ENCODE assay signal across 17 cellular contexts in the genomic region with DNA sequence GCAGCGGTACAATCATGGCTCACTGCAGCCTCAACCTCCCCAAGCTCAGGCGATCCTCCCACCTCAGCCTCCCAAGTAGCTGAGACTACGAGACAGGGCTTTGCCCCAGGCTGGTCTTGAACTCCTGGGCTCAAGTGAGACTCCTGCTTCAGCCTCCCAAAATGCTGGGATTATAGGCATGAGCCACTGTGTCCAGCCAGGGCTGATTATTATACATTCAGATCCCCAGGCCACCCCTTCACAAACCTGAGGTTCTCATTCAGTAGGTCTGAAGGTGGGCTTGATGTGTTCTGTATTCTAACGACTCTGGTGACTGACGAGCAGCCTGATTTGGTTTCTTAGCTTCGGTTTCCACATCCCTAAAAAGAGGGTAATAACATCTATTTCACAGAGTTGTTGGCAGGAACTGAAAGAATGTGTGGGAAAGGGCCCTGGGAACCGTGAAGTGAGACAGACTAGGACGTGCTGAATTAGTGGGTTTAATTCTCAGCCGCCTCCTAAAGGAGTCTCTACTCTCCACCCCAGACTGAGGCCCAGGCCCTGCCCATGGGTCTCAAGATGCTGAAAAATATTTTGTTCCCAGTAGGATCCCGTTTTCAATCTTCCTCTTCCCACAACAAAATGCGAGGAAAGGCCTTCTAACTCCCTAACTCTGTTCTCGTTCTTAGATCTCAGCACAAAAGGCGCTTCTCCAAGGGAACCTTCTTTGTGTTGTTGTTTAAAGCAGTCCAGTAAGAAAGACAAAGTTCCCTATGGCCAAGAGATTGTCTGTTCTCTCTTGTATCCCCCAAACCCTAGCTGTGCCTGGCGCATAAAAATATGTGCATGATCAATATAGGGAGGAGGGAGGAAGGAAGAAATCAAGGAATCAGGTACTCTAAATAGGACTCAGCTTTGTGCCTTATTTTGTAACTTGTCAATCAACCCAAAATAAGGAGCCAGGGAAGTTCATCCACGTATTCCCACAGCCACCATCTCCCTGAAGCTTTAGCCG.
"Had no signal": no experiment of that assay in that cellular context is flagged by ENCODE, and none has a peak within 500 bp of the region (broad histone marks: within the 10 kb centered on the region; RNA-seq: fewer than 3 reads in every experiment).

No MANE protein-coding gene starts in this region.

- H3K27ac Mint-ChIP-seq: activated CD8-positive, alpha-beta memory T cell treated with anti-CD3 and anti-CD28 coated beads, Interleukin-2, amount 10 ng/mL, durations not matched to agents 7 days and 5 days; activated naive CD8-positive, alpha-beta T cell; nephron; stimulated activated naive CD8-positive, alpha-beta T cell treated with anti-CD3 and anti-CD28 coated beads, Interleukin-15, amount 100 ng/mL, for 72 hours had no signal

- H3K4me1 ChIP-seq: gastroesophageal sphincter, left lung, tibial nerve had no signal

- H3K4me3 Mint-ChIP-seq: activated CD8-positive, alpha-beta memory T cell treated with anti-CD3 and anti-CD28 coated beads, Interleukin-2, amount 10 ng/mL, durations not matched to agents 7 days and 5 days; activated naive CD8-positive, alpha-beta T cell; activated T-cell treated with anti-CD3 and anti-CD28 coated beads, Interleukin-2, amount 50 U/mL, for 4 hours; nephron; stimulated activated naive CD8-positive, alpha-beta T cell treated with anti-CD3 and anti-CD28 coated beads, Interleukin-15, amount 100 ng/mL, for 72 hours had no signal

- H3K36me3 ChIP-seq: cardiac muscle cell, gastroesophageal sphincter, left lung, ovary, tibial nerve had no signal

- H3K9me3 Mint-ChIP-seq: activated T-cell treated with anti-CD3 and anti-CD28 coated beads, Interleukin-2, amount 50 U/mL, for 4 hours; nephron; stimulated activated naive CD8-positive, alpha-beta T cell treated with anti-CD3 and anti-CD28 coated beads, Interleukin-15, amount 100 ng/mL, for 72 hours had no signal

- H3K36me3 Mint-ChIP-seq: activated CD8-positive, alpha-beta memory T cell treated with anti-CD3 and anti-CD28 coated beads, Interleukin-2, amount 10 ng/mL, durations not matched to agents 7 days and 5 days; activated naive CD8-positive, alpha-beta T cell had no signal

- H3K9me3 ChIP-seq: gastroesophageal sphincter, left lung, ovary, tibial nerve had no signal

- H3K27ac ChIP-seq: cardiac muscle cell, gastroesophageal sphincter, left lung, ovary, tibial nerve had no signal

- H3K27me3 ChIP-seq: ovary, tibial nerve had no signal

- H3K4me1 Mint-ChIP-seq: activated CD8-positive, alpha-beta memory T cell treated with anti-CD3 and anti-CD28 coated beads, Interleukin-2, amount 10 ng/mL, durations not matched to agents 7 days and 5 days; nephron; stimulated activated naive CD8-positive, alpha-beta T cell treated with anti-CD3 and anti-CD28 coated beads, Interleukin-15, amount 100 ng/mL, for 72 hours had no signal

- DNase-seq: activated CD4-positive, alpha-beta T cell treated with anti-CD3 and anti-CD28 coated beads, Interleukin-2, amount 50 U/mL, for 4 hours; activated CD4-positive, CD25-positive, alpha-beta regulatory T cell treated with anti-CD3 and anti-CD28 coated beads, Interleukin-2, amount 50 U/mL, for 72 hours; activated CD8-positive, alpha-beta memory T cell treated with anti-CD3 and anti-CD28 coated beads, Interleukin-2, amount 10 ng/mL, durations not matched to agents 7 days and 5 days; activated gamma-delta T cell; activated T-cell treated with anti-CD3 and anti-CD28 coated beads, Interleukin-2, amount 50 U/mL, for 4 hours; effector CD4-positive, alpha-beta T cell; left lung; mesenchymal stem cell; ovary; stimulated activated CD4-positive, alpha-beta T cell treated with anti-CD3 and anti-CD28 coated beads, Interleukin-2, amount 100 ng/mL, for 48 hours; stimulated activated CD8-positive, alpha-beta memory T cell treated with anti-CD3 and anti-CD28 coated beads, Interleukin-4, amount 100 ng/mL, for 48 hours; stimulated activated naive CD8-positive, alpha-beta T cell treated with anti-CD3 and anti-CD28 coated beads, Interleukin-15, amount 100 ng/mL, for 72 hours had no signal

- H3K4me3 ChIP-seq: cardiac muscle cell, gastroesophageal sphincter, left lung, ovary, tibial nerve had no signal

- ATAC-seq: activated CD8-positive, alpha-beta memory T cell treated with anti-CD3 and anti-CD28 coated beads, Interleukin-2, amount 10 ng/mL, durations not matched to agents 7 days and 5 days; activated T-cell treated with anti-CD3 and anti-CD28 coated beads, Interleukin-2, amount 50 U/mL, for 4 hours; gastroesophageal sphincter; left lung; stimulated activated naive CD8-positive, alpha-beta T cell treated with anti-CD3 and anti-CD28 coated beads, Interleukin-15, amount 100 ng/mL, for 72 hours had no signal
